19 cellular contexts compared by ENCODE assay signal in the genomic region with DNA sequence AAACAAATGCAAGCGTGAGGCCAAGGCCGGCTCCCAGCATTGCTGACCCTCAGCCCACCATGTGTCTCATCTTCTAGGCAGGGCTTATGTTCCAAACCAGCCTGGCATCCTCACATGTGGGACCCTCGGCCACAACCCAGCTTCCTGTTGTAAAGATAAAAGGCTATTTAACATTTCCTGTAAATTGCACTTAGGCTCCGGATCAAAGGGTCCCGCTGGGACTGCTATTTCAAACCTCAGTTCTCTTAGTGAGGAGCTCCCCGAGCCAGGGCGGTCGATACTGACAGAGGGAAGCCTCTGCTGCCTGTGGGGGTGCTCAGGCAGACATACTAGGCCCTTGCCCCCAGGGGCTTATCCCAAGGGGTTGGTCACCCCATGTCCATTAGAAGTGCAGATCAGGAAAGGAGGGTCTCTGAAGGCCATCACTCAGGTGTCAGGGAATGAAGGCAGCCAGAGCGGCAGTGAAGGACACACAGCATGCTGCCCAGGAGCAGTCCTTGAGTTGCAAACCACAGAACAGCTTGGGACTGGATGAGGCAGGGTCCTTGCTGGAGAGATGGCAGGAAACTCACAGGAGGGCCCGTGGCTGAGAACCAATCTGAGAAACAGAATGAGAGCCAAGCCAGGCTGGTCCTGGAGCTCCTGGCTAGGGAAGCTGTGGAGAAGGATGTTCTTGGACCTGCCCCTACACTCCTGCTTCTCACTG.
DNase-seq lines count a peak whose midpoint lies in the region; ATAC-seq, FAIRE-seq and TF ChIP-seq lines count a peak whose summit lies in the region.
"Had no signal": no experiment of that assay in that cellular context is flagged by ENCODE, and none has a peak within 500 bp of the region (broad histone marks: within the 10 kb centered on the region; RNA-seq: fewer than 3 reads in every experiment).

No MANE protein-coding gene starts in this region.

- in situ Hi-C loops in KBM-7 (cut with MboI; ENCODE audit: low pct_unique_long_range_greater_than_20kb, low sequenced_read_pairs): no loop called here

- H3K9ac ChIP-seq in H1 (replicated peaks in 1 of 4; ENCODE audit: extremely low read depth in 1 of 4, low read depth in 3 of 4, low read length in 3 of 4): no peak overlapping the region

- H3K4me1 ChIP-seq in H1 (replicated peaks in 1 of 4; ENCODE audit: control insufficient read depth in 3 of 4, insufficient read depth in 4 of 4, low read length in 3 of 4) (peaks cover 0 to 4% (median 0%) of the 10 kb centered on the region in 4 experiments; a peak in 1 of 7 replicates), foreskin keratinocyte (no peaks in the 10 kb centered on the region)
- H3K4me1 ChIP-seq: gastrocnemius medialis, prostate gland, uterus had no signal

- H4K91ac ChIP-seq in H1 (replicated peaks; ENCODE audit: insufficient read length, low read length): no peak overlapping the region

- H3K23me2 ChIP-seq in H1 (ENCODE audit: low read depth, low read length): 0 out of 2 replicates have a peak, but pooled peaks cover 1% of the 10 kb centered on the region

- peaks cover 1% of the 10 kb centered on the region for H3K27me3 Mint-ChIP-seq in activated T-cell treated with anti-CD3 and anti-CD28 coated beads, Interleukin-2, amount 50 U/mL, for 24 hours
- peaks cover 4% of the 10 kb centered on the region for H3K27me3 Mint-ChIP-seq in activated T-cell treated with anti-CD3 and anti-CD28 coated beads, Interleukin-2, amount 50 U/mL, for 4 hours (ENCODE audit: low read depth)
- peaks cover 19% of the 10 kb centered on the region for H3K27me3 Mint-ChIP-seq in stimulated activated memory B cell treated with anti-CD40 and anti-IgM and Interleukin-4, amounts not matched to agents 10 μg/mL and 1 μg/mL and 100 μg/mL, for 72 hours
- H3K27me3 Mint-ChIP-seq in MCF 10A (ENCODE audit: insufficient read depth, unreplicated experiment): peaks cover 14% of the 10 kb centered on the region

- H3K9me3 ChIP-seq in H1 (ENCODE audit: insufficient read depth in 2 of 2, low read depth in 1 of 2, low read length in 1 of 2): no peaks in the 10 kb centered on the region
- H3K9me3 ChIP-seq: gastrocnemius medialis, prostate gland, uterus had no signal

- no peak overlapping the region for H3K4me2 ChIP-seq in H1 (ENCODE audit: insufficient read depth in 1 of 2, low read depth in 2 of 2, low read length in 2 of 2)

- H2AFZ ChIP-seq in H1 (ENCODE audit: low read length): no peak overlapping the region

- intact Hi-C loops in MCF 10A (cut with micrococcal nuclease): no loop called here

- peak overlapping the region; percentile 64 for H3K27ac Mint-ChIP-seq in activated T-cell treated with anti-CD3 and anti-CD28 coated beads, Interleukin-2, amount 50 U/mL, for 24 hours
- H3K27ac Mint-ChIP-seq in stimulated activated memory B cell treated with anti-CD40 and anti-IgM and Interleukin-4, amounts not matched to agents 10 μg/mL and 1 μg/mL and 100 μg/mL, for 72 hours: no peak overlapping the region
- no peak overlapping the region for H3K27ac Mint-ChIP-seq in MCF 10A (ENCODE audit: low read depth, unreplicated experiment)
- H3K27ac Mint-ChIP-seq: stimulated activated naive B cell treated with anti-CD40 and anti-IgM and Interleukin-4, amounts not matched to agents 10 μg/mL and 1 μg/mL and 100 μg/mL, for 72 hours; T-helper 2 cell treated with Interferon-gamma antibody and Interleukin-4, amounts not matched to agents 5 μg/mL and 100 μg/mL, for 36 hours had no signal

- no peak overlapping the region for H2BK12ac ChIP-seq in H1 (ENCODE audit: low read depth, low read length)

- H3K18ac ChIP-seq in H1 (ENCODE audit: extremely low read depth, low read length): no peak overlapping the region; the same call in 1 of the 2 replicates

- H3K79me2 ChIP-seq in H1 (ENCODE audit: control insufficient read depth in 1 of 2, insufficient read depth in 2 of 2, low read length in 2 of 2): no peaks in the 10 kb centered on the region

- BruUV-seq in MCF 10A (replicated peaks; lab: Mats Ljungman, UMichigan): no TSS peak

- no peak overlapping the region for H3K23ac ChIP-seq in H1 (ENCODE audit: insufficient read length)

- no peak for TF ChIP-seq CTCF in H1 (IDR thresholded peaks at IDR 0.05; ENCODE audit: control extremely low read depth in 1 of 3, insufficient read depth in 1 of 3, low read depth in 1 of 3, low read length in 3 of 3)
- TF ChIP-seq CTCF in MCF 10A (IDR thresholded peaks at IDR 0.05; ENCODE audit: unreplicated experiment): no peak
- TF ChIP-seq CTCF in foreskin keratinocyte (conservative IDR thresholded peaks at IDR 0.05): no peak

- no peaks in the 10 kb centered on the region for H3K79me1 ChIP-seq in H1 (ENCODE audit: low read depth, low read length)

- H4K20me1 ChIP-seq in H1 (replicated peaks in 1 of 2; ENCODE audit: control insufficient read depth in 1 of 2, insufficient read depth in 2 of 2, low read length in 2 of 2): no peaks in the 10 kb centered on the region

- DNase-seq in activated T-cell treated with anti-CD3 and anti-CD28 coated beads, Interleukin-2, amount 50 U/mL, for 24 hours: no peak
- DNase-seq in activated T-cell treated with anti-CD3 and anti-CD28 coated beads, Interleukin-2, amount 50 U/mL, for 4 hours: no peak
- peak; percentile 6 for DNase-seq in KBM-7
- DNase-seq in H1 (ENCODE audit: low read depth in 1 of 2, low spot score in 2 of 2): no peak
- no peak for DNase-seq in MCF 10A (ENCODE audit: unreplicated experiment)
- no peak for DNase-seq in NCI-H1105 treated with DMSO at 0.1 percent for 48 hours (lab: John Stamatoyannopoulos, UW)
- no peak for DNase-seq in foreskin keratinocyte
- DNase-seq: gastrocnemius medialis; H7; Kasumi-1; left ventricle myocardium superior; naive B cell; NCI-H1436 treated with DMSO at 0.1 percent for 48 hours; stimulated activated naive B cell treated with anti-CD40 and anti-IgM and Interleukin-4, amounts not matched to agents 10 μg/mL and 1 μg/mL and 100 μg/mL, for 72 hours; uterus had no signal

- H4K5ac ChIP-seq in H1 (ENCODE audit: insufficient read length, low read depth, low read length): no peak overlapping the region

- FAIRE-seq in H1 (lab: Jason Lieb, UNC): no peak

- H3K27me3 ChIP-seq in H1 (replicated peaks in 1 of 4; ENCODE audit: control insufficient read depth in 3 of 4, extremely low read depth in 1 of 4, insufficient read depth in 3 of 4, low read length in 3 of 4) (no peaks in the 10 kb centered on the region; a peak in 1 of 7 replicates), foreskin keratinocyte (peaks cover 12% of the 10 kb centered on the region)
- H3K27me3 ChIP-seq: gastrocnemius medialis, uterus had no signal

- H3K4ac ChIP-seq in H1 (replicated peaks; ENCODE audit: insufficient read length, low read depth, low read length): no peak overlapping the region

- no peak for ATAC-seq in activated T-cell treated with anti-CD3 and anti-CD28 coated beads, Interleukin-2, amount 50 U/mL, for 4 hours
- ATAC-seq in stimulated activated memory B cell treated with anti-CD40 and anti-IgM and Interleukin-4, amounts not matched to agents 10 μg/mL and 1 μg/mL and 100 μg/mL, for 72 hours: peak; percentile 35
- no peak for ATAC-seq in foreskin keratinocyte
- ATAC-seq: gastrocnemius medialis; left ventricle myocardium superior; stimulated activated naive B cell treated with anti-CD40 and anti-IgM and Interleukin-4, amounts not matched to agents 10 μg/mL and 1 μg/mL and 100 μg/mL, for 72 hours had no signal

- H2AK5ac ChIP-seq in H1 (ENCODE audit: low read depth, low read length): no peak overlapping the region

- no peak for TF ChIP-seq EP300 in H1 (IDR thresholded peaks at IDR 0.05; ENCODE audit: borderline replicate concordance in 1 of 2, low read depth in 2 of 2, low read length in 2 of 2)

- 0 out of 2 replicates have a peak overlapping the region, but pooled peaks have one; percentile 30 for H2BK5ac ChIP-seq in H1 (ENCODE audit: low read depth, low read length)

- no peak overlapping the region for H3K4me3 ChIP-seq in H1 (ENCODE audit: extremely low read depth in 1 of 4, insufficient read depth in 2 of 4, low read depth in 3 of 4, low read length in 4 of 4)
- H3K4me3 ChIP-seq: coronary artery, gastrocnemius medialis, prostate gland, uterus had no signal

- no peak for TF ChIP-seq RAD21 in H1 (IDR thresholded peaks at IDR 0.05 in 1 of 2, conservative IDR thresholded peaks at IDR 0.05 in 1 of 2; ENCODE audit: low read depth in 2 of 2, low read length in 2 of 2)

- no peaks in the 10 kb centered on the region for H3K36me3 ChIP-seq in H1 (ENCODE audit: control insufficient read depth in 2 of 4, insufficient read depth in 4 of 4, low read length in 3 of 4)
- H3K36me3 ChIP-seq: gastrocnemius medialis, prostate gland, uterus had no signal

- no peak overlapping the region for H2BK120ac ChIP-seq in H1 (replicated peaks; ENCODE audit: low read depth, low read length)

- no peak overlapping the region for H2BK20ac ChIP-seq in H1 (ENCODE audit: low read length)

- H3K36me3 Mint-ChIP-seq in activated T-cell treated with anti-CD3 and anti-CD28 coated beads, Interleukin-2, amount 50 U/mL, for 24 hours (ENCODE audit: low read depth): no peaks in the 10 kb centered on the region
- H3K36me3 Mint-ChIP-seq in activated T-cell treated with anti-CD3 and anti-CD28 coated beads, Interleukin-2, amount 50 U/mL, for 4 hours (ENCODE audit: insufficient read depth): no peaks in the 10 kb centered on the region
- peaks cover 3% of the 10 kb centered on the region for H3K36me3 Mint-ChIP-seq in stimulated activated memory B cell treated with anti-CD40 and anti-IgM and Interleukin-4, amounts not matched to agents 10 μg/mL and 1 μg/mL and 100 μg/mL, for 72 hours
- H3K36me3 Mint-ChIP-seq in MCF 10A (ENCODE audit: insufficient read depth, unreplicated experiment): no peaks in the 10 kb centered on the region

- peaks cover 24% of the 10 kb centered on the region for H3K4me1 Mint-ChIP-seq in activated T-cell treated with anti-CD3 and anti-CD28 coated beads, Interleukin-2, amount 50 U/mL, for 24 hours (ENCODE audit: low read depth)
- peaks cover 15% of the 10 kb centered on the region for H3K4me1 Mint-ChIP-seq in activated T-cell treated with anti-CD3 and anti-CD28 coated beads, Interleukin-2, amount 50 U/mL, for 4 hours (ENCODE audit: low read depth)
- peaks cover 28% of the 10 kb centered on the region for H3K4me1 Mint-ChIP-seq in stimulated activated memory B cell treated with anti-CD40 and anti-IgM and Interleukin-4, amounts not matched to agents 10 μg/mL and 1 μg/mL and 100 μg/mL, for 72 hours
- H3K4me1 Mint-ChIP-seq in MCF 10A (ENCODE audit: insufficient read depth, unreplicated experiment): peaks cover 6% of the 10 kb centered on the region

- no peak overlapping the region for H3K56ac ChIP-seq in H1 (replicated peaks; ENCODE audit: insufficient read length, low read depth, low read length)

- H3K14ac ChIP-seq in H1 (ENCODE audit: insufficient read length): no peak overlapping the region

- no peak overlapping the region for H2BK15ac ChIP-seq in H1 (ENCODE audit: low read length)

- peaks cover 2% of the 10 kb centered on the region for H3K9me3 Mint-ChIP-seq in activated T-cell treated with anti-CD3 and anti-CD28 coated beads, Interleukin-2, amount 50 U/mL, for 24 hours
- H3K9me3 Mint-ChIP-seq in activated T-cell treated with anti-CD3 and anti-CD28 coated beads, Interleukin-2, amount 50 U/mL, for 4 hours: no peaks in the 10 kb centered on the region
- H3K9me3 Mint-ChIP-seq in stimulated activated memory B cell treated with anti-CD40 and anti-IgM and Interleukin-4, amounts not matched to agents 10 μg/mL and 1 μg/mL and 100 μg/mL, for 72 hours: peaks cover 5% of the 10 kb centered on the region
- H3K9me3 Mint-ChIP-seq in MCF 10A (ENCODE audit: unreplicated experiment): no peaks in the 10 kb centered on the region
- H3K9me3 Mint-ChIP-seq: T-helper 2 cell treated with Interferon-gamma antibody and Interleukin-4, amounts not matched to agents 5 μg/mL and 100 μg/mL, for 36 hours had no signal

- no peak overlapping the region for H4K8ac ChIP-seq in H1 (ENCODE audit: extremely low read depth, insufficient read depth, low read length)

- POLR2A ChIA-PET in H1 (lab: Charles Lee; ENCODE audit: partially characterized antibody) (no interaction called here), MCF 10A (lab: Yijun Ruan, JAX) (no interaction called here)

- no peak overlapping the region for H3K4me3 Mint-ChIP-seq in activated T-cell treated with anti-CD3 and anti-CD28 coated beads, Interleukin-2, amount 50 U/mL, for 24 hours
- no peak overlapping the region for H3K4me3 Mint-ChIP-seq in activated T-cell treated with anti-CD3 and anti-CD28 coated beads, Interleukin-2, amount 50 U/mL, for 4 hours
- H3K4me3 Mint-ChIP-seq in stimulated activated memory B cell treated with anti-CD40 and anti-IgM and Interleukin-4, amounts not matched to agents 10 μg/mL and 1 μg/mL and 100 μg/mL, for 72 hours: no peak overlapping the region
- no peak overlapping the region for H3K4me3 Mint-ChIP-seq in MCF 10A (ENCODE audit: unreplicated experiment)
- H3K4me3 Mint-ChIP-seq: stimulated activated naive B cell treated with anti-CD40 and anti-IgM and Interleukin-4, amounts not matched to agents 10 μg/mL and 1 μg/mL and 100 μg/mL, for 72 hours; T-helper 2 cell treated with Interferon-gamma antibody and Interleukin-4, amounts not matched to agents 5 μg/mL and 100 μg/mL, for 36 hours had no signal

- CTCF ChIA-PET in H1 (lab: Charles Lee; ENCODE audit: partially characterized antibody) (interaction anchor here (1.2 to 1.3 kb wide), 2 partner anchors 135 to 206 kb away, joined by 3 to 4 read pairs; no protein-coding TSS in a partner anchor), MCF 10A (lab: Yijun Ruan, JAX) (no interaction called here)

- H3K27ac ChIP-seq in H1 (ENCODE audit: low read depth, low read length) (no peak overlapping the region), foreskin keratinocyte (no peak overlapping the region)
- H3K27ac ChIP-seq: coronary artery, gastrocnemius medialis, prostate gland, uterus had no signal

- TF ChIP-seq POLR2A in H1 (IDR thresholded peaks at IDR 0.05; ENCODE audit: control extremely low read depth in 1 of 2, low read depth in 2 of 2, low read length in 2 of 2): no peak

- WGBS in H1 (ENCODE audit: extremely low coverage in 1 of 2, insufficient coverage in 1 of 2, insufficient read length in 1 of 2, insufficient replicate concordance in 2 of 2, low coverage in 1 of 2, low lambda C conversion rate in 2 of 2, missing lambda C conversion rate in 1 of 2), 2 experiments: 91% methylated on average over 10 of the region's 10 CpGs; no CpG with 5 or more reads in 1 of the 2 experiments
